11 cellular contexts compared by ENCODE assay signal in the genomic region with DNA sequence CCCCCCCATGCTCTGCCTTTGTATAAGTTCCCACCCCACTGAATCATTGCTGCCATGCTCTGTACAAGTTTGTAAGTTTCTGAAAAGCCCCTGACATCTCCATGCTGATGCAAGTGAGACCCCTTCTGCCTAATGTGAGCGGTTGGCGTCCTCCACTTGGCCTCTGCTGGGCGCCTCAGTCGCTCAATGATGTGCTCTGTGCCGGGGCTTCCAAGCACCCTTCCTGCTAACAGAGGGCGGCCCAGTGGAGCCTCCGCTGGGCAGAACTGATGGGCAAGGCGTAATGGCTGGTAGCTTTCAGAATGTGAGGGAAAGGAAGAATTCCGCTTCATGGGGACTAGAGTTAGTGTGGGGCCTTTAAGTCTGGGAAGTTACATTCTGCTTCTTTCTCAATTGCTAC.
"Had no signal": no experiment of that assay in that cellular context is flagged by ENCODE, and none has a peak within 500 bp of the region (broad histone marks: within the 10 kb centered on the region; RNA-seq: fewer than 3 reads in every experiment).

No MANE protein-coding gene starts in this region.

- H3K4me1 ChIP-seq: foreskin keratinocyte, lower lobe of right lung, prostate gland had no signal

- H3K4me3 ChIP-seq: lower lobe of right lung, prostate gland, sigmoid colon, thyroid gland had no signal

- H3K9me3 ChIP-seq: lower lobe of right lung, prostate gland, sigmoid colon, thyroid gland had no signal

- H3K27ac ChIP-seq: foreskin keratinocyte, lower lobe of right lung, prostate gland, sigmoid colon, thyroid gland had no signal

- H3K36me3 ChIP-seq: prostate gland had no signal

- H3K27me3 Mint-ChIP-seq: activated naive CD4-positive, alpha-beta T cell treated with anti-CD3 and anti-CD28 coated beads, Interleukin-2, amount 50 U/mL, for 24 hours had no signal

- FAIRE-seq: colon had no signal

- DNase-seq: activated gamma-delta T cell, sigmoid colon had no signal

- H3K27ac Mint-ChIP-seq: activated naive CD4-positive, alpha-beta T cell treated with anti-CD3 and anti-CD28 coated beads, Interleukin-2, amount 50 U/mL, for 24 hours; activated T-cell treated with anti-CD3 and anti-CD28 coated beads, Interleukin-2, amount 50 U/mL, for 72 hours; endodermal cell had no signal

- H3K27me3 ChIP-seq: foreskin keratinocyte, sigmoid colon, thyroid gland had no signal

- H3K4me3 Mint-ChIP-seq: activated naive CD4-positive, alpha-beta T cell treated with anti-CD3 and anti-CD28 coated beads, Interleukin-2, amount 50 U/mL, for 24 hours; activated T-cell treated with anti-CD3 and anti-CD28 coated beads, Interleukin-2, amount 50 U/mL, for 72 hours; endodermal cell; nephron had no signal

- H3K9me3 Mint-ChIP-seq: activated naive CD4-positive, alpha-beta T cell treated with anti-CD3 and anti-CD28 coated beads, Interleukin-2, amount 50 U/mL, for 24 hours; activated T-cell treated with anti-CD3 and anti-CD28 coated beads, Interleukin-2, amount 50 U/mL, for 72 hours; endodermal cell; nephron had no signal
